ENCODE assay signal across 8 cellular contexts in genomic region chr12:32399045-32399372, GRCh38. TPM values are rescaled to one million over a fixed set of nuclear protein-coding genes. Genes with fewer than 3 reads are reported as not detected.
DNase-seq lines count a peak whose midpoint lies in the region; ATAC-seq and TF ChIP-seq lines count a peak whose summit lies in the region.

No MANE protein-coding gene starts in this region.

- TF ChIP-seq CTCF in liver (IDR thresholded peaks at IDR 0.05; ENCODE audit: low read depth, low read length, missing input control) (no peak), tibial nerve (IDR thresholded peaks at IDR 0.05) (no peak)

- TF ChIP-seq RAD21 in liver (IDR thresholded peaks at IDR 0.05) = no peak

- H3K27ac ChIP-seq in liver (ENCODE audit: low read depth in 1 of 2, low read length in 2 of 2) (no peak overlapping the region), tibial nerve (peak overlapping the region; percentile 85 to 89 (median 88))

- no peak for TF ChIP-seq POLR2A in tibial nerve (IDR thresholded peaks at IDR 0.05)

- DNase-seq in activated T-cell treated with anti-CD3 and anti-CD28 coated beads, Interleukin-2, amount 50 U/mL, for 24 hours = peak; percentile 29
- DNase-seq in activated T-cell treated with anti-CD3 and anti-CD28 coated beads, Interleukin-2, amount 50 U/mL, for 1 hour = no peak
- no peak for DNase-seq in activated naive CD8-positive, alpha-beta T cell treated with anti-CD3 and anti-CD28 coated beads, Interleukin-2, amount 50 U/mL, for 24 hours
- no peak for DNase-seq in tibial nerve (ENCODE audit: low spot score in 2 of 2)
- no peak for DNase-seq in stimulated activated CD4-positive, alpha-beta T cell treated with anti-CD3 and anti-CD28 coated beads, Interleukin-15, amount 100 ng/mL, for 24 hours

- H3K4me1 Mint-ChIP-seq in activated T-cell treated with anti-CD3 and anti-CD28 coated beads, Interleukin-2, amount 50 U/mL, for 24 hours (ENCODE audit: low read depth) = peaks cover 7% of the 10 kb centered on the region
- peaks cover 10% of the 10 kb centered on the region for H3K4me1 Mint-ChIP-seq in activated naive CD8-positive, alpha-beta T cell treated with anti-CD3 and anti-CD28 coated beads, Interleukin-2, amount 50 U/mL, for 24 hours

- TF ChIP-seq EP300 in tibial nerve (IDR thresholded peaks at IDR 0.05) = no peak

- 1% methylated on average over 33 of the region's 33 CpGs for WGBS in liver
- 1 to 2% methylated on average over 19 to 31 of the region's 33 CpGs for WGBS in tibial nerve, 2 donors

- H3K27ac Mint-ChIP-seq in activated T-cell treated with anti-CD3 and anti-CD28 coated beads, Interleukin-2, amount 50 U/mL, for 24 hours = no peak overlapping the region
- no peak overlapping the region for H3K27ac Mint-ChIP-seq in activated naive CD8-positive, alpha-beta T cell treated with anti-CD3 and anti-CD28 coated beads, Interleukin-2, amount 50 U/mL, for 24 hours

- H3K36me3 ChIP-seq in liver (ENCODE audit: control insufficient read depth in 4 of 4, insufficient read depth in 3 of 4, low read depth in 1 of 4, low read length in 3 of 4) (no peaks in the 10 kb centered on the region), tibial nerve (no peaks in the 10 kb centered on the region)

- H3K9me3 ChIP-seq in liver (ENCODE audit: control insufficient read depth in 4 of 4, low read length in 3 of 4) = no peaks in the 10 kb centered on the region
- H3K9me3 ChIP-seq in tibial nerve = no peaks in the 10 kb centered on the region

- peak overlapping the region; percentile 82 for H3K4me3 Mint-ChIP-seq in activated T-cell treated with anti-CD3 and anti-CD28 coated beads, Interleukin-2, amount 50 U/mL, for 24 hours
- peak overlapping the region; percentile 87 for H3K4me3 Mint-ChIP-seq in activated naive CD8-positive, alpha-beta T cell treated with anti-CD3 and anti-CD28 coated beads, Interleukin-2, amount 50 U/mL, for 24 hours

- no peaks in the 10 kb centered on the region for H3K27me3 ChIP-seq in liver (ENCODE audit: control insufficient read depth in 4 of 4, insufficient read depth in 4 of 4, low read length in 3 of 4)
- H3K27me3 ChIP-seq in tibial nerve = no peaks in the 10 kb centered on the region

- no peak for ATAC-seq in activated naive CD8-positive, alpha-beta T cell treated with anti-CD3 and anti-CD28 coated beads, Interleukin-2, amount 50 U/mL, for 24 hours
- ATAC-seq in GM19467 (IDR thresholded peaks at IDR 0.05; ENCODE audit: unreplicated experiment) (no peak), HG02973 (IDR thresholded peaks at IDR 0.05; ENCODE audit: unreplicated experiment) (no peak)

- peaks cover 2 to 28% (median 11%) of the 10 kb centered on the region in 4 donors for H3K4me1 ChIP-seq in liver (ENCODE audit: control insufficient read depth in 4 of 4, insufficient read depth in 4 of 4, low read length in 3 of 4)
- H3K4me1 ChIP-seq in tibial nerve = peaks cover 0 to 19% (median 11%) of the 10 kb centered on the region in 4 donors

- H3K4me3 ChIP-seq in liver (ENCODE audit: low read depth in 1 of 3, low read length in 3 of 3) = peak overlapping the region in 2 of 3 donors; percentile 56 to 98
- H3K4me3 ChIP-seq in tibial nerve = peak overlapping the region; percentile 66 to 91 (median 76)

- no peaks in the 10 kb centered on the region for H3K9me3 Mint-ChIP-seq in activated T-cell treated with anti-CD3 and anti-CD28 coated beads, Interleukin-2, amount 50 U/mL, for 24 hours
- no peaks in the 10 kb centered on the region for H3K9me3 Mint-ChIP-seq in activated naive CD8-positive, alpha-beta T cell treated with anti-CD3 and anti-CD28 coated beads, Interleukin-2, amount 50 U/mL, for 24 hours

- H3K27me3 Mint-ChIP-seq in activated T-cell treated with anti-CD3 and anti-CD28 coated beads, Interleukin-2, amount 50 U/mL, for 24 hours = peaks cover 62% of the 10 kb centered on the region
- peaks cover 44% of the 10 kb centered on the region for H3K27me3 Mint-ChIP-seq in activated naive CD8-positive, alpha-beta T cell treated with anti-CD3 and anti-CD28 coated beads, Interleukin-2, amount 50 U/mL, for 24 hours

- no peak overlapping the region for H3K9ac ChIP-seq in liver (ENCODE audit: low read depth in 1 of 2, low read length in 2 of 2)

- no peaks in the 10 kb centered on the region for H3K36me3 Mint-ChIP-seq in activated T-cell treated with anti-CD3 and anti-CD28 coated beads, Interleukin-2, amount 50 U/mL, for 24 hours (ENCODE audit: low read depth)
- no peaks in the 10 kb centered on the region for H3K36me3 Mint-ChIP-seq in activated naive CD8-positive, alpha-beta T cell treated with anti-CD3 and anti-CD28 coated beads, Interleukin-2, amount 50 U/mL, for 24 hours (ENCODE audit: low read depth)

TF ChIP-seq in liver, 16 proteins besides CTCF, POLR2A, EP300 and RAD21:
- no peak for TF ChIP-seq HNF4G (IDR thresholded peaks at IDR 0.05)
- no peak for TF ChIP-seq ZBTB33 (IDR thresholded peaks at IDR 0.05)
- no peak for TF ChIP-seq NR2F2 (IDR thresholded peaks at IDR 0.05)
- no peak for TF ChIP-seq YY1 (IDR thresholded peaks at IDR 0.05)
- no peak for TF ChIP-seq HNF4A (conservative IDR thresholded peaks at IDR 0.05)
- no peak for TF ChIP-seq EGR1 (IDR thresholded peaks at IDR 0.05; ENCODE audit: low read depth in 2 of 2)
- no peak for TF ChIP-seq RXRA (IDR thresholded peaks at IDR 0.05)
- no peak for TF ChIP-seq TAF1 (conservative IDR thresholded peaks at IDR 0.05)
- no peak for TF ChIP-seq SP1 (IDR thresholded peaks at IDR 0.05)
- TF ChIP-seq MAX (IDR thresholded peaks at IDR 0.05) = no peak
- TF ChIP-seq REST (IDR thresholded peaks at IDR 0.05) = no peak
- TF ChIP-seq JUND (IDR thresholded peaks at IDR 0.05) = no peak

RNA-seq across cellular contexts. Expression of gene FGD4, which starts 0.3 kb away (rescaled TPM):
- total RNA-seq in liver (10 to 100 TPM in 1 of 2 donors, 1 to 10 TPM in 1; 6.8 to 26.4 TPM), tibial nerve (100 to 1,000 TPM in 1 of 4 donors, 10 to 100 TPM in 3; 78.3 to 102 (median 84.2) TPM)
- 10 to 100 TPM in 1 of 2 donors, 1 to 10 TPM in 1; 3.8 to 11.2 TPM for polyA plus RNA-seq in liver

Comparison
In these comparisons a context has a peak if more than half of its experiments do, and no peak if none do; other contexts are left out.
1. H3K27ac ChIP-seq: peak in tibial nerve (4 of 4); none in liver (0 of 2).